In the genomic region with DNA sequence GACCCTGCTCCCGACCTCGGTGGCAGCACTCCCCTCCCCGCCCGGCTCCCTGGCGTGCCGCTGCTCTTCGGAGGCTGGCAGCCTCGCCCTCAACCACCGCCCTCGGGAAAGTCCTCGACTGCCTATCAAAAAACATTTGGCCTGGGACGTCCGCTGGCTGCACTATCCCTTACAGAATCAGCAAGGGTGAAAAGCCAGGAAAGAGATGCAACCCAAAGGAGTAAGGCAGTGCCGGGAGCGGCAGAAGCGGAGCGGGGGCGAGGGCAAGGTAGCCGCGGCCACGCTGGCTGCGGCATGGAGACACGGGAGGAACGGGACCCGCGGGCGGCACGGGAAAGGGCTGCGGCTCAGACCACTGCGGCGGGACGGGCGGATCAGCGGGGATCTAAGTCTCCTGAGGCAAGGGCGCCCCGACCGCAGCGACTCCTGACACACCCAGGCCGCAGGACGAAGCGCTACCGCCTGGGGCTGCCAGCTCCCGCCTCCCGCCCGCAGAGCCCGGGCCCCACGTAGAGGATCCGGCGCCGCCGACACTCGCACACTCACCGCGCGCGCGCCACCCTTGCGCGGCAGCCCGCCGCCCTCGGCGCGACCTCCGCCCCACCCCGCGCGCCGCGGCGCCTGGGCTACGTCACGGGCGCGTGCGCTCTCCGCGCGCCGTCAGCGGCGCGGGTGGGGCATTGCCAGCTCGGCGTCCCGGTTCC, we compare ENCODE assay signal across 1 cellular context.
TF ChIP-seq lines count a peak whose summit lies in the region.

A gene with protein sequence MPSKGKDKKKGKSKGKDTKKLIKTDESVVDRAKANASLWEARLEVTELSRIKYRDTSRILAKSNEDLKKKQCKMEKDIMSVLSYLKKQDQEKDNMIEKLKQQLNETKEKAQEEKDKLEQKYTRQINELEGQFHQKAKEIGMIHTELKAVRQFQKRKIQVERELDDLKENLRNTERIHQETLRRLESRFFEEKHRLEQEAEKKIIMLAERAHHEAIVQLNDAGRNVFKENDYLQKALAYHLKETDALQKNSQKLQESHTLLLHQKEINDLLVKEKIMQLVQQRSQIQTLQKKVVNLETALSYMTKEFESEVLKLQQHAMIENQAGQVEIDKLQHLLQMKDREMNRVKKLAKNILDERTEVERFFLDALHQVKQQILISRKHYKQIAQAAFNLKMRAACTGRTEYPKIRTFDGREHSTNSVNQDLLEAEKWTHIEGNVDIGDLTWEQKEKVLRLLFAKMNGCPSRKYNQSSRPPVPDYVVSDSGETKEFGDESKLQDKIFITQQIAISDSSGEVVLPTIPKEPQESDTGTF (plus strand): TSS at position 646 of the 704 bp plus-strand sequence. CDS start 130 bp downstream, outside the sequence.
A gene with protein sequence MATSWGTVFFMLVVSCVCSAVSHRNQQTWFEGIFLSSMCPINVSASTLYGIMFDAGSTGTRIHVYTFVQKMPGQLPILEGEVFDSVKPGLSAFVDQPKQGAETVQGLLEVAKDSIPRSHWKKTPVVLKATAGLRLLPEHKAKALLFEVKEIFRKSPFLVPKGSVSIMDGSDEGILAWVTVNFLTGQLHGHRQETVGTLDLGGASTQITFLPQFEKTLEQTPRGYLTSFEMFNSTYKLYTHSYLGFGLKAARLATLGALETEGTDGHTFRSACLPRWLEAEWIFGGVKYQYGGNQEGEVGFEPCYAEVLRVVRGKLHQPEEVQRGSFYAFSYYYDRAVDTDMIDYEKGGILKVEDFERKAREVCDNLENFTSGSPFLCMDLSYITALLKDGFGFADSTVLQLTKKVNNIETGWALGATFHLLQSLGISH (minus strand): TSS at position 585 of the 704 bp plus-strand sequence. CDS start 31,186 bp downstream, outside the sequence.

TF ChIP-seq in HepG2, 621 proteins besides CTCF, POLR2A, EP300 and RAD21 (continued from another document and continues in another):
- TF ChIP-seq, protein P1, sequence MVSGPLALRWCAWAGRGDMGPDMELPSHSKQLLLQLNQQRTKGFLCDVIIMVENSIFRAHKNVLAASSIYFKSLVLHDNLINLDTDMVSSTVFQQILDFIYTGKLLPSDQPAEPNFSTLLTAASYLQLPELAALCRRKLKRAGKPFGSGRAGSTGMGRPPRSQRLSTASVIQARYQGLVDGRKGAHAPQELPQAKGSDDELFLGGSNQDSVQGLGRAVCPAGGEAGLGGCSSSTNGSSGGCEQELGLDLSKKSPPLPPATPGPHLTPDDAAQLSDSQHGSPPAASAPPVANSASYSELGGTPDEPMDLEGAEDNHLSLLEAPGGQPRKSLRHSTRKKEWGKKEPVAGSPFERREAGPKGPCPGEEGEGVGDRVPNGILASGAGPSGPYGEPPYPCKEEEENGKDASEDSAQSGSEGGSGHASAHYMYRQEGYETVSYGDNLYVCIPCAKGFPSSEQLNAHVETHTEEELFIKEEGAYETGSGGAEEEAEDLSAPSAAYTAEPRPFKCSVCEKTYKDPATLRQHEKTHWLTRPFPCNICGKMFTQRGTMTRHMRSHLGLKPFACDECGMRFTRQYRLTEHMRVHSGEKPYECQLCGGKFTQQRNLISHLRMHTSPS (CRISPR knock-in tag; IDR thresholded peaks at IDR 0.05; ENCODE audit: low read depth) = peak; percentile 48; the same call in 1 of the 2 replicates
- TF ChIP-seq HNRNPL (IDR thresholded peaks at IDR 0.05; ENCODE audit: low read depth, low read length) (peak; percentile 75; the same call in 1 of the 2 replicates), ZNF563 (CRISPR knock-in tag; IDR thresholded peaks at IDR 0.05) (peak; percentile 64; the same call in 1 of the 2 replicates), ZFP90 (CRISPR knock-in tag; IDR thresholded peaks at IDR 0.05; ENCODE audit: borderline replicate concordance) (no peak), KDM5B (CRISPR knock-in tag; IDR thresholded peaks at IDR 0.05; ENCODE audit: borderline replicate concordance) (peak; percentile 82; the same call in 1 of the 2 replicates), YEATS4 (CRISPR knock-in tag; IDR thresholded peaks at IDR 0.05; ENCODE audit: borderline replicate concordance) (peak; percentile 78; the same call in 1 of the 2 replicates), PHF8 (CRISPR knock-in tag; IDR thresholded peaks at IDR 0.05) (peak; percentile 78), SRY (CRISPR knock-in tag; IDR thresholded peaks at IDR 0.05) (peak; percentile 90; the same call in 1 of the 2 replicates), MYC (CRISPR knock-in tag; IDR thresholded peaks at IDR 0.05; ENCODE audit: borderline replicate concordance) (peak; percentile 62), RFX3 (CRISPR knock-in tag; IDR thresholded peaks at IDR 0.05) (no peak), AGO1 (IDR thresholded peaks at IDR 0.05; ENCODE audit: low read depth, low read length, poor library complexity, severe bottlenecking) (no peak), BRD4 (CRISPR knock-in tag; IDR thresholded peaks at IDR 0.05) (0 out of 2 replicates have a peak, but pooled peaks have one; percentile 47), ARHGAP35 (CRISPR knock-in tag; IDR thresholded peaks at IDR 0.05; ENCODE audit: borderline replicate concordance) (peak; percentile 70; the same call in 1 of the 2 replicates), ZNF746 (CRISPR knock-in tag; IDR thresholded peaks at IDR 0.05) (0 out of 2 replicates have a peak, but pooled peaks have one; percentile 57), CAMTA2 (CRISPR knock-in tag; IDR thresholded peaks at IDR 0.05; ENCODE audit: borderline replicate concordance) (peak; percentile 62; the same call in 1 of the 2 replicates), BORCS8-MEF2B (CRISPR knock-in tag; IDR thresholded peaks at IDR 0.05) (peak; percentile 45; the same call in 1 of the 2 replicates)
- TF ChIP-seq, protein P2, sequence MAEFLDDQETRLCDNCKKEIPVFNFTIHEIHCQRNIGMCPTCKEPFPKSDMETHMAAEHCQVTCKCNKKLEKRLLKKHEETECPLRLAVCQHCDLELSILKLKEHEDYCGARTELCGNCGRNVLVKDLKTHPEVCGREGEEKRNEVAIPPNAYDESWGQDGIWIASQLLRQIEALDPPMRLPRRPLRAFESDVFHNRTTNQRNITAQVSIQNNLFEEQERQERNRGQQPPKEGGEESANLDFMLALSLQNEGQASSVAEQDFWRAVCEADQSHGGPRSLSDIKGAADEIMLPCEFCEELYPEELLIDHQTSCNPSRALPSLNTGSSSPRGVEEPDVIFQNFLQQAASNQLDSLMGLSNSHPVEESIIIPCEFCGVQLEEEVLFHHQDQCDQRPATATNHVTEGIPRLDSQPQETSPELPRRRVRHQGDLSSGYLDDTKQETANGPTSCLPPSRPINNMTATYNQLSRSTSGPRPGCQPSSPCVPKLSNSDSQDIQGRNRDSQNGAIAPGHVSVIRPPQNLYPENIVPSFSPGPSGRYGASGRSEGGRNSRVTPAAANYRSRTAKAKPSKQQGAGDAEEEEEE (CRISPR knock-in tag; IDR thresholded peaks at IDR 0.05; ENCODE audit: borderline replicate concordance) = 0 out of 2 replicates have a peak, but pooled peaks have one; percentile 47
- TF ChIP-seq, protein P3, sequence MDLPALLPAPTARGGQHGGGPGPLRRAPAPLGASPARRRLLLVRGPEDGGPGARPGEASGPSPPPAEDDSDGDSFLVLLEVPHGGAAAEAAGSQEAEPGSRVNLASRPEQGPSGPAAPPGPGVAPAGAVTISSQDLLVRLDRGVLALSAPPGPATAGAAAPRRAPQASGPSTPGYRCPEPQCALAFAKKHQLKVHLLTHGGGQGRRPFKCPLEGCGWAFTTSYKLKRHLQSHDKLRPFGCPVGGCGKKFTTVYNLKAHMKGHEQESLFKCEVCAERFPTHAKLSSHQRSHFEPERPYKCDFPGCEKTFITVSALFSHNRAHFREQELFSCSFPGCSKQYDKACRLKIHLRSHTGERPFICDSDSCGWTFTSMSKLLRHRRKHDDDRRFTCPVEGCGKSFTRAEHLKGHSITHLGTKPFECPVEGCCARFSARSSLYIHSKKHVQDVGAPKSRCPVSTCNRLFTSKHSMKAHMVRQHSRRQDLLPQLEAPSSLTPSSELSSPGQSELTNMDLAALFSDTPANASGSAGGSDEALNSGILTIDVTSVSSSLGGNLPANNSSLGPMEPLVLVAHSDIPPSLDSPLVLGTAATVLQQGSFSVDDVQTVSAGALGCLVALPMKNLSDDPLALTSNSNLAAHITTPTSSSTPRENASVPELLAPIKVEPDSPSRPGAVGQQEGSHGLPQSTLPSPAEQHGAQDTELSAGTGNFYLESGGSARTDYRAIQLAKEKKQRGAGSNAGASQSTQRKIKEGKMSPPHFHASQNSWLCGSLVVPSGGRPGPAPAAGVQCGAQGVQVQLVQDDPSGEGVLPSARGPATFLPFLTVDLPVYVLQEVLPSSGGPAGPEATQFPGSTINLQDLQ (CRISPR knock-in tag; IDR thresholded peaks at IDR 0.05) = 0 out of 2 replicates have a peak, but pooled peaks have one; percentile 52
- TF ChIP-seq, protein P4, sequence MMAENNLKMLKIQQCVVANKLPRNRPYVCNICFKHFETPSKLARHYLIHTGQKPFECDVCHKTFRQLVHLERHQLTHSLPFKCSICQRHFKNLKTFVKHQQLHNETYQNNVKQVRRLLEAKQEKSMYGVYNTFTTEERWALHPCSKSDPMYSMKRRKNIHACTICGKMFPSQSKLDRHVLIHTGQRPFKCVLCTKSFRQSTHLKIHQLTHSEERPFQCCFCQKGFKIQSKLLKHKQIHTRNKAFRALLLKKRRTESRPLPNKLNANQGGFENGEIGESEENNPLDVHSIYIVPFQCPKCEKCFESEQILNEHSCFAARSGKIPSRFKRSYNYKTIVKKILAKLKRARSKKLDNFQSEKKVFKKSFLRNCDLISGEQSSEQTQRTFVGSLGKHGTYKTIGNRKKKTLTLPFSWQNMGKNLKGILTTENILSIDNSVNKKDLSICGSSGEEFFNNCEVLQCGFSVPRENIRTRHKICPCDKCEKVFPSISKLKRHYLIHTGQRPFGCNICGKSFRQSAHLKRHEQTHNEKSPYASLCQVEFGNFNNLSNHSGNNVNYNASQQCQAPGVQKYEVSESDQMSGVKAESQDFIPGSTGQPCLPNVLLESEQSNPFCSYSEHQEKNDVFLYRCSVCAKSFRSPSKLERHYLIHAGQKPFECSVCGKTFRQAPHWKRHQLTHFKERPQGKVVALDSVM (CRISPR knock-in tag; IDR thresholded peaks at IDR 0.05) = peak; percentile 60
- TF ChIP-seq, protein P5, sequence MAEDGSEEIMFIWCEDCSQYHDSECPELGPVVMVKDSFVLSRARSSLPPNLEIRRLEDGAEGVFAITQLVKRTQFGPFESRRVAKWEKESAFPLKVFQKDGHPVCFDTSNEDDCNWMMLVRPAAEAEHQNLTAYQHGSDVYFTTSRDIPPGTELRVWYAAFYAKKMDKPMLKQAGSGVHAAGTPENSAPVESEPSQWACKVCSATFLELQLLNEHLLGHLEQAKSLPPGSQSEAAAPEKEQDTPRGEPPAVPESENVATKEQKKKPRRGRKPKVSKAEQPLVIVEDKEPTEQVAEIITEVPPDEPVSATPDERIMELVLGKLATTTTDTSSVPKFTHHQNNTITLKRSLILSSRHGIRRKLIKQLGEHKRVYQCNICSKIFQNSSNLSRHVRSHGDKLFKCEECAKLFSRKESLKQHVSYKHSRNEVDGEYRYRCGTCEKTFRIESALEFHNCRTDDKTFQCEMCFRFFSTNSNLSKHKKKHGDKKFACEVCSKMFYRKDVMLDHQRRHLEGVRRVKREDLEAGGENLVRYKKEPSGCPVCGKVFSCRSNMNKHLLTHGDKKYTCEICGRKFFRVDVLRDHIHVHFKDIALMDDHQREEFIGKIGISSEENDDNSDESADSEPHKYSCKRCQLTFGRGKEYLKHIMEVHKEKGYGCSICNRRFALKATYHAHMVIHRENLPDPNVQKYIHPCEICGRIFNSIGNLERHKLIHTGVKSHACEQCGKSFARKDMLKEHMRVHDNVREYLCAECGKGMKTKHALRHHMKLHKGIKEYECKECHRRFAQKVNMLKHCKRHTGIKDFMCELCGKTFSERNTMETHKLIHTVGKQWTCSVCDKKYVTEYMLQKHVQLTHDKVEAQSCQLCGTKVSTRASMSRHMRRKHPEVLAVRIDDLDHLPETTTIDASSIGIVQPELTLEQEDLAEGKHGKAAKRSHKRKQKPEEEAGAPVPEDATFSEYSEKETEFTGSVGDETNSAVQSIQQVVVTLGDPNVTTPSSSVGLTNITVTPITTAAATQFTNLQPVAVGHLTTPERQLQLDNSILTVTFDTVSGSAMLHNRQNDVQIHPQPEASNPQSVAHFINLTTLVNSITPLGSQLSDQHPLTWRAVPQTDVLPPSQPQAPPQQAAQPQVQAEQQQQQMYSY (CRISPR knock-in tag; IDR thresholded peaks at IDR 0.05) = no peak
- TF ChIP-seq, protein P6, sequence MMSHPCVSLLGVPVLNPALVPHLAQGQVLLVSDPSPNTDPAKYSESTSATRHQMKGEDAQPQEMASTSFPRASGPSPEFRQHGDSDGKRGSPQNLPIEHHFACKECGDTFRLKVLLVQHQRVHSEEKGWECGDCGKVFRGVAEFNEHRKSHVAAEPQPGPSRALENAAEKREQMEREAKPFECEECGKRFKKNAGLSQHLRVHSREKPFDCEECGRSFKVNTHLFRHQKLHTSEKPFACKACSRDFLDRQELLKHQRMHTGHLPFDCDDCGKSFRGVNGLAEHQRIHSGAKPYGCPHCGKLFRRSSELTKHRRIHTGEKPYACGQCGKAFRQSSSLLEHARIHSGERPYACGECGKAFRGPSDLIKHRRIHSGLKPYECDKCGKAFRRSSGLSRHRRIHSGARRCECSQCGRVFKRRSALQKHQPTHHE (CRISPR knock-in tag; IDR thresholded peaks at IDR 0.05; ENCODE audit: borderline replicate concordance) = peak; percentile 56; the same call in 1 of the 2 replicates
- TF ChIP-seq, protein P7, sequence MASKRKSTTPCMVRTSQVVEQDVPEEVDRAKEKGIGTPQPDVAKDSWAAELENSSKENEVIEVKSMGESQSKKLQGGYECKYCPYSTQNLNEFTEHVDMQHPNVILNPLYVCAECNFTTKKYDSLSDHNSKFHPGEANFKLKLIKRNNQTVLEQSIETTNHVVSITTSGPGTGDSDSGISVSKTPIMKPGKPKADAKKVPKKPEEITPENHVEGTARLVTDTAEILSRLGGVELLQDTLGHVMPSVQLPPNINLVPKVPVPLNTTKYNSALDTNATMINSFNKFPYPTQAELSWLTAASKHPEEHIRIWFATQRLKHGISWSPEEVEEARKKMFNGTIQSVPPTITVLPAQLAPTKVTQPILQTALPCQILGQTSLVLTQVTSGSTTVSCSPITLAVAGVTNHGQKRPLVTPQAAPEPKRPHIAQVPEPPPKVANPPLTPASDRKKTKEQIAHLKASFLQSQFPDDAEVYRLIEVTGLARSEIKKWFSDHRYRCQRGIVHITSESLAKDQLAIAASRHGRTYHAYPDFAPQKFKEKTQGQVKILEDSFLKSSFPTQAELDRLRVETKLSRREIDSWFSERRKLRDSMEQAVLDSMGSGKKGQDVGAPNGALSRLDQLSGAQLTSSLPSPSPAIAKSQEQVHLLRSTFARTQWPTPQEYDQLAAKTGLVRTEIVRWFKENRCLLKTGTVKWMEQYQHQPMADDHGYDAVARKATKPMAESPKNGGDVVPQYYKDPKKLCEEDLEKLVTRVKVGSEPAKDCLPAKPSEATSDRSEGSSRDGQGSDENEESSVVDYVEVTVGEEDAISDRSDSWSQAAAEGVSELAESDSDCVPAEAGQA (IDR thresholded peaks at IDR 0.05; ENCODE audit: low read depth) = peak; percentile 70; the same call in 1 of the 2 replicates
- TF ChIP-seq, protein P7 (CRISPR knock-in tag; IDR thresholded peaks at IDR 0.05; ENCODE audit: borderline replicate concordance) = no peak
